In genomic region chr16:78215222-78215621, GRCh38 we compare ENCODE assay signal across 22 cellular contexts.
"Had no signal": no experiment of that assay in that cellular context is flagged by ENCODE, and none has a peak within 500 bp of the region (broad histone marks: within the 10 kb centered on the region; RNA-seq: fewer than 3 reads in every experiment).

No MANE protein-coding gene starts in this region.

- H3K4me3 Mint-ChIP-seq: immature natural killer cell, mesothelial cell of epicardium, naive B cell had no signal

- H3K27ac Mint-ChIP-seq: immature natural killer cell, mesothelial cell of epicardium had no signal

- H3K9me3 Mint-ChIP-seq: immature natural killer cell, mesothelial cell of epicardium had no signal

- H3K36me3 ChIP-seq: gastroesophageal sphincter, heart left ventricle, left lung, lower lobe of right lung had no signal

- H3K9me3 ChIP-seq: gastroesophageal sphincter, heart left ventricle, left lung, lower lobe of right lung, mucosa of descending colon had no signal

- H3K27me3 ChIP-seq: dorsolateral prefrontal cortex, foreskin keratinocyte, heart left ventricle, hepatocyte, left lung had no signal

- H3K79me2 ChIP-seq: hepatocyte had no signal

- H2AFZ ChIP-seq: hepatocyte had no signal

- FAIRE-seq: colon, endothelial cell of umbilical vein, frontal cortex had no signal

- H3K27ac ChIP-seq: coronary artery, dorsolateral prefrontal cortex, foreskin keratinocyte, gastroesophageal sphincter, heart left ventricle, hepatocyte, left lung, lower lobe of right lung had no signal

- ATAC-seq: foreskin keratinocyte, gastroesophageal sphincter, heart left ventricle, left cardiac atrium, left lung, left ventricle myocardium superior, lower lobe of right lung, mucosa of descending colon had no signal

- H3K4me1 Mint-ChIP-seq: immature natural killer cell had no signal

- H3K4me1 ChIP-seq: heart left ventricle had no signal

- H3K36me3 Mint-ChIP-seq: immature natural killer cell, mesothelial cell of epicardium had no signal

- DNase-seq: dermis blood vessel endothelial cell; dorsolateral prefrontal cortex; effector CD4-positive, alpha-beta T cell; effector memory CD4-positive, alpha-beta T cell; foreskin keratinocyte; heart left ventricle; hypothalamus; immature natural killer cell; left cardiac atrium; left lung; left ventricle myocardium superior; lower lobe of right lung; mesenchymal stem cell; mucosa of descending colon; naive B cell had no signal

- H3K4me2 ChIP-seq: hepatocyte had no signal

- H3K27me3 Mint-ChIP-seq: naive B cell had no signal

- H3K4me3 ChIP-seq: coronary artery, dorsolateral prefrontal cortex, gastroesophageal sphincter, heart left ventricle, hepatocyte, left lung, lower lobe of right lung, mucosa of descending colon had no signal
